8 cellular contexts compared by ENCODE assay signal in the genomic region with DNA sequence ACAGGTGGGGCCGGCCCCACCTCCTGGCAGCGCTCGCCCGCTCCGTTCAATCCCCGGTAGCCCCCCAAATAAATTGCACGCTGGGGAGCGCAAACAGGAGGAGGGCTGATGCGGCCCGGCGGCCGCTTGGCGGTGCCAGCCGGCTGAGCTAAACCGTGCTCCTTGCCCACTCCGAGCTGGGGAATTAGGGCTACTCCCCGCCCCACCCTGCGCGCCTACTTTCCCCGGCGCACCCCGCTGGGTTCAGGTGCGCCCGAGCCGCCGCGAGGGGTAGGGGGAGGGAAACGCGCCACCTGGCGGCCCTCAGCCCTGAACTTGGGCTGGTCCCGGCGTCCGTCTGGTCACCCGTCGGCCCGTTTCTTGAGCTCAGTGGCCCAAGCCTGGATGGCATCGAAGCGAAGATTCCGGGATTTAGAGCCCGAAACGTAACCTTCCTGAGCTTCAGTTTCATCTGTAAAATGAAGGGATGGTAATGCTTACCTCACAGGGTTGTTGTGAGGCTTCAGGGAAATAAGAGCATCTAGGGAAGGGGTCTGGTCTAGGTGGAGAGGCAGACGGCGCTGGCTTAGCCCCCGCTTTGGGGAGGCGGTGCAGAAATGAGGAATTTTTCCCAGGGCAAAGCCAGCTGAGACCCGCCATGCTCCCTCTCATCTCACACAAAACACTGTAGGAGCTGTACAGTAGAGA. TPM values are rescaled to one million over a fixed set of nuclear protein-coding genes. Genes with fewer than 3 reads are reported as not detected.
A peak's percentile ranks its signal among the peaks of the same experiment; 100 is the strongest.
DNase-seq lines count a peak whose midpoint lies in the region; ATAC-seq and TF ChIP-seq lines count a peak whose summit lies in the region.

No MANE protein-coding gene starts in this region.

- no peaks in the 10 kb centered on the region for H3K9me3 Mint-ChIP-seq in endothelial cell (ENCODE audit: unreplicated experiment)

- no peaks in the 10 kb centered on the region for H3K36me3 ChIP-seq in mucosa of descending colon (ENCODE audit: low read depth)

- intact Hi-C loops in mucosa of descending colon (cut with DNase I, micrococcal nuclease) = loop anchor here in 1 of 2 donors (5.0 kb wide), 1 partner anchor 85 kb away; no protein-coding TSS in a partner anchor

- H3K4me3 ChIP-seq in mucosa of descending colon = peak overlapping the region; percentile 50

- H3K36me3 Mint-ChIP-seq in endothelial cell (ENCODE audit: low read depth, unreplicated experiment) = peaks cover 9% of the 10 kb centered on the region

- H3K27ac Mint-ChIP-seq in endothelial cell (ENCODE audit: unreplicated experiment) = no peak overlapping the region

- H3K4me1 Mint-ChIP-seq in endothelial cell (ENCODE audit: unreplicated experiment) = peaks cover 33% of the 10 kb centered on the region

- peak overlapping the region; percentile 59 for H3K4me3 Mint-ChIP-seq in endothelial cell (ENCODE audit: unreplicated experiment)

- H3K27me3 Mint-ChIP-seq in endothelial cell (ENCODE audit: unreplicated experiment) = peaks cover 21% of the 10 kb centered on the region

- H3K9me3 ChIP-seq in mucosa of descending colon = no peaks in the 10 kb centered on the region

- peaks cover 24% of the 10 kb centered on the region for H3K4me1 ChIP-seq in mucosa of descending colon (ENCODE audit: low read depth)

- TF ChIP-seq CTCF in endothelial cell (IDR thresholded peaks at IDR 0.05; ENCODE audit: unreplicated experiment) = peak; percentile 64
- peak; percentile 78 for TF ChIP-seq CTCF in mucosa of descending colon (IDR thresholded peaks at IDR 0.05)

- DNase-seq in NCI-H1417 (lab: John Stamatoyannopoulos, UW) = peak; percentile 85 to 92 (median 89)
- no peak for DNase-seq in NCI-H1417 treated with DMSO at 0.1 percent for 48 hours (lab: John Stamatoyannopoulos, UW)
- peak; percentile 64 for DNase-seq in NCI-H524 treated with DMSO at 0.1 percent for 48 hours (lab: John Stamatoyannopoulos, UW)
- DNase-seq in activated CD8-positive, alpha-beta memory T cell treated with anti-CD3 and anti-CD28 coated beads for 4 hours (ENCODE audit: low read depth in 2 of 2) = peak; percentile 23 to 27
- DNase-seq in endothelial cell (ENCODE audit: low spot score) = peak; percentile 66
- DNase-seq in mucosa of descending colon = peak; percentile 89 to 93 (median 92)
- peak; percentile 76 for DNase-seq in stimulated activated CD8-positive, alpha-beta memory T cell treated with anti-CD3 and anti-CD28 coated beads, Interleukin-4, amount 100 ng/mL, for 48 hours

- peak; percentile 60 for ATAC-seq in HG03064 (IDR thresholded peaks at IDR 0.05; ENCODE audit: low read depth, unreplicated experiment)
- ATAC-seq in mucosa of descending colon = peak; percentile 88

RNA-seq across cellular contexts. Expression of a gene that starts 0.5 kb away (rescaled TPM):
- total RNA-seq in endothelial cell (ENCODE audit: unreplicated experiment) (20.1 TPM), mucosa of descending colon (10 to 100 TPM in 1 of 3 donors, 1 to 10 TPM in 2; 4.2 to 17.2 (median 9.4) TPM)

RNA-seq across cellular contexts. Expression of a gene that starts 19.0 kb away (rescaled TPM):
- total RNA-seq in endothelial cell (ENCODE audit: unreplicated experiment) (16.1 TPM), mucosa of descending colon (10 to 100 TPM; 15.5 to 20.7 (median 19.3) TPM)

RNA-seq across cellular contexts. Expression of a gene that starts 52.7 kb away (rescaled TPM):
- total RNA-seq in endothelial cell (ENCODE audit: unreplicated experiment) (1.6 TPM), mucosa of descending colon (10 to 100 TPM; 11.3 to 29.6 (median 24.4) TPM)
